Comparison of ENCODE assay signal across 8 cellular contexts in the genomic region with DNA sequence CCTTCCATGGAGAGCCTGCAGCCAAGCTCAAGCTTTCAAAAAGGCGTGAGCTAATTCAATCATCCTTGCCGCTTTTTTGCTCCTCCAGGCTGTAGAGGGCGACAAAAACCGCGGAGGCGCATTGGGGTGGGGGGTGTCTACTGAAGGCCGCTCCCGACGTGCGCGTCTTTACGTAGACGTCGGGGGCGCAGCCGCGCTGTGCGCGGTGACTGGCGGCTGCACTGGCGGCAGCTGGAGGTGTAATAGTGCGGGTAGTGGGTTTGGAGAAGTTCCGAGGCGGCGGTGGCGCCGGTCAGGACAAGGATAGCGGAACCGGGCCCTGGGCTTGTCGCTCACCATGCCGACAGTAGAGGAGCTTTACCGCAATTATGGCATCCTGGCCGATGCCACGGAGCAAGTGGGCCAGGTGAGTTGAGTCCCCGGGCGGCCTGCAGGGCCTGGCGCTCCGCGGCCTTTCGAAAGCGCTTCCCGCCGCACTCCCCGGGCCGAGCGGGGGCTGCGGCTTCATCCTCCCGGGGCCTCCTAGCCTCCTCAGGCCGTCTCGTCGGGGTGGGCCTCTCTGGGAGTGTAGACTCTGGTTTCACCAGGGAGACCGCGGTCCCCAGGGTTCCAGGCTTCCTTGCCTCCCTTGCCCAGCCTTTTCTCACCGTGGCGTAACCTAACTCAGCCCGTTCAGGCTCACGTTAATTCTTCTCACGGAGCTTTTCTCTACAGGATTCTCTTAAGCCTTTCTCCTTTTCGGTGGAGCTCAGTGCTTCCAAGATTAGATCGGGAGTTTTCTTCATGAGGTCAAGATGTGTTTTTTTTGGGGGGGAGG. TPM values are rescaled to one million over a fixed set of nuclear protein-coding genes. Genes with fewer than 3 reads are reported as not detected.
DNase-seq lines count a peak whose midpoint lies in the region; ATAC-seq and TF ChIP-seq lines count a peak whose summit lies in the region.

API5 (plus strand) TSS at position 206 of the 817 bp plus-strand sequence; CDS start at position 338, 132 bp downstream.

- peaks cover 38 to 42% of the 10 kb centered on the region in 2 donors for H3K4me1 Mint-ChIP-seq in natural killer cell treated with Interleukin-12 subunit alpha and Interleukin-12 subunit beta and Interleukin-15 and Interleukin-18, amount 100 ng/mL, for 72 hours (ENCODE audit: low read depth in 2 of 2)

- H3K79me2 ChIP-seq in Loucy (ENCODE audit: insufficient read depth, low read length) = peaks cover 45% of the 10 kb centered on the region

- peak within 1 kb of the TSS; percentile 77 for H3K4me2 ChIP-seq in Loucy (ENCODE audit: low read depth, low read length, poor library complexity, severe bottlenecking)

- peaks cover 50% of the 10 kb centered on the region for H4K20me1 ChIP-seq in Loucy (ENCODE audit: insufficient read depth, low read length, poor library complexity, severe bottlenecking)

- peak within 1 kb of the TSS; percentile 99 for H2AFZ ChIP-seq in Loucy (ENCODE audit: low read length)

- TF ChIP-seq POLR2A in Raji (IDR thresholded peaks at IDR 0.05; ENCODE audit: insufficient read depth, low read depth, low read length) = peak; percentile 88

- H3K27me3 Mint-ChIP-seq in natural killer cell treated with Interleukin-12 subunit alpha and Interleukin-12 subunit beta and Interleukin-15 and Interleukin-18, amount 100 ng/mL, for 72 hours = no peaks in the 10 kb centered on the region

- H3K4me1 ChIP-seq in Loucy (ENCODE audit: insufficient read depth, low read length, poor library complexity, severe bottlenecking) = peaks cover 30% of the 10 kb centered on the region

- no peaks in the 10 kb centered on the region for H3K27me3 ChIP-seq in H7 (ENCODE audit: control insufficient read depth, insufficient read depth, low read length)
- no peaks in the 10 kb centered on the region for H3K27me3 ChIP-seq in Loucy (ENCODE audit: insufficient read depth, low read length, poor library complexity, severe bottlenecking)

- H3K9me2 ChIP-seq in Loucy (replicated peaks; ENCODE audit: low read depth, low read length) = no peaks in the 10 kb centered on the region

- H3K4me3 Mint-ChIP-seq in natural killer cell treated with Interleukin-12 subunit alpha and Interleukin-12 subunit beta and Interleukin-15 and Interleukin-18, amount 100 ng/mL, for 72 hours = peak within 1 kb of the TSS; percentile 95

- H3K27ac Mint-ChIP-seq in natural killer cell treated with Interleukin-12 subunit alpha and Interleukin-12 subunit beta and Interleukin-15 and Interleukin-18, amount 100 ng/mL, for 72 hours = peak within 1 kb of the TSS; percentile 85 to 92

- H3K36me3 ChIP-seq in H7 (replicated peaks; ENCODE audit: control insufficient read depth, insufficient read depth, low read length) (no peaks in the 10 kb centered on the region), Loucy (ENCODE audit: insufficient read depth, low read length) (no peaks in the 10 kb centered on the region)

- in situ Hi-C loops in G401 (cut with HindIII; ENCODE audit: low sequenced_read_pairs) = no loop called here

- H3K4me3 ChIP-seq in H7 (ENCODE audit: insufficient read depth, low read depth, low read length) = peak within 1 kb of the TSS; percentile 92
- H3K4me3 ChIP-seq in Loucy (ENCODE audit: low read length, poor library complexity, severe bottlenecking) = peak within 1 kb of the TSS; percentile 99
- peak within 1 kb of the TSS; percentile 96 for H3K4me3 ChIP-seq in fibroblast of pulmonary artery (replicated peaks; ENCODE audit: low read depth, low read length)

- peaks cover 2% of the 10 kb centered on the region; the same call in 1 of the 2 replicates for H3F3A ChIP-seq in Loucy (ENCODE audit: low read depth)

- peak; percentile 73 for TF ChIP-seq CTCF in Loucy (conservative IDR thresholded peaks at IDR 0.05; ENCODE audit: low read length)
- peak; percentile 73 for TF ChIP-seq CTCF in fibroblast of pulmonary artery (IDR thresholded peaks at IDR 0.05; ENCODE audit: low read length, missing control alignments)

- peak; percentile 98 to 99 for ATAC-seq in natural killer cell treated with Interleukin-12 subunit alpha and Interleukin-12 subunit beta and Interleukin-15 and Interleukin-18, amount 100 ng/mL, for 72 hours
- ATAC-seq in stimulated activated naive CD8-positive, alpha-beta T cell treated with anti-CD3 and anti-CD28 coated beads, Interleukin-15, Interleukin-2, amounts not matched to agents 100 U/mL and 50 U/mL, for 24 hours = peak; percentile 97

- peaks cover 5% of the 10 kb centered on the region for H3K36me3 Mint-ChIP-seq in natural killer cell treated with Interleukin-12 subunit alpha and Interleukin-12 subunit beta and Interleukin-15 and Interleukin-18, amount 100 ng/mL, for 72 hours

- no peaks in the 10 kb centered on the region for H3K9me3 Mint-ChIP-seq in natural killer cell treated with Interleukin-12 subunit alpha and Interleukin-12 subunit beta and Interleukin-15 and Interleukin-18, amount 100 ng/mL, for 72 hours

- peak within 1 kb of the TSS; percentile 95 for H3K9ac ChIP-seq in Loucy (ENCODE audit: low read depth, low read length, poor library complexity, severe bottlenecking)

- H3K9me3 ChIP-seq in Loucy (ENCODE audit: insufficient read depth, low read depth, low read length) = no peaks in the 10 kb centered on the region

- DNase-seq in G401 (ENCODE audit: low spot score) = peak; percentile 95
- DNase-seq in H7 = peak; percentile 83
- DNase-seq in activated T-helper 9 cell treated with anti-CD3 and anti-CD28 coated beads, Interleukin-2, amount 50 U/mL, for 16 hours (ENCODE audit: low read depth) = peak; percentile 88
- peak; percentile 96 for DNase-seq in fibroblast of pulmonary artery (ENCODE audit: low read depth)
- DNase-seq in natural killer cell treated with Interleukin-12 subunit alpha and Interleukin-12 subunit beta and Interleukin-15 and Interleukin-18, amount 100 ng/mL, for 72 hours (ENCODE audit: low spot score) = peak; percentile 94
- DNase-seq in stimulated activated naive CD8-positive, alpha-beta T cell treated with anti-CD3 and anti-CD28 coated beads, Interleukin-15, Interleukin-2, amounts not matched to agents 100 U/mL and 50 U/mL, for 24 hours = peak; percentile 92

RNA-seq across cellular contexts. Expression of gene API5, which starts in this region (rescaled TPM):
- 17.0 and 20.4 TPM in 2 replicates for total RNA-seq in G401 (2014; rRNA removed; shearing (Covaris generic))
- 112 and 114 TPM in 2 replicates for total RNA-seq in H7 (2014; rRNA removed; shearing (Covaris generic))
- total RNA-seq in natural killer cell treated with Interleukin-12 subunit alpha and Interleukin-12 subunit beta and Interleukin-15 and Interleukin-18, amount 100 ng/mL, for 72 hours = 100 to 1,000 TPM; 111 to 128 TPM

Comparison
In these comparisons a context has a peak if more than half of its experiments do, and no peak if none do; other contexts are left out.
1. Peak in every context shown above with its lines: DNase-seq, ATAC-seq and H3K4me3 ChIP-seq.